In genomic region chr1:232533328-232533727, GRCh38 we compare ENCODE assay signal across 27 cellular contexts.
DNase-seq lines count a peak whose midpoint lies in the region; ATAC-seq and TF ChIP-seq lines count a peak whose summit lies in the region.
"Had no signal": no experiment of that assay in that cellular context is flagged by ENCODE, and none has a peak within 500 bp of the region (broad histone marks: within the 10 kb centered on the region; RNA-seq: fewer than 3 reads in every experiment).

No MANE protein-coding gene starts in this region.

- no peak for TF ChIP-seq CTCF in gastroesophageal sphincter (IDR thresholded peaks at IDR 0.05)

- TF ChIP-seq POLR2A in gastroesophageal sphincter (IDR thresholded peaks at IDR 0.05): no peak

- H3K36me3 ChIP-seq in SJCRH30 (no peaks in the 10 kb centered on the region), gastroesophageal sphincter (no peaks in the 10 kb centered on the region)
- H3K36me3 ChIP-seq: gastrocnemius medialis, ovary had no signal

- no peak overlapping the region for H3K27ac ChIP-seq in SJCRH30
- no peak overlapping the region for H3K27ac ChIP-seq in gastroesophageal sphincter
- H3K27ac ChIP-seq: gastrocnemius medialis, ovary, SJSA1, VCaP had no signal

- intact Hi-C loops in left ventricle myocardium superior (cut with micrococcal nuclease): no loop called here

- H3K9me3 ChIP-seq in SJCRH30 (replicated peaks) (no peaks in the 10 kb centered on the region), gastroesophageal sphincter (no peaks in the 10 kb centered on the region)
- H3K9me3 ChIP-seq: gastrocnemius medialis, ovary, SJSA1 had no signal

- 67 to 100% methylated on average over 1 of the region's 1 CpG for WGBS in gastroesophageal sphincter (ENCODE audit: low coverage in 1 of 2), 2 donors

- peak; percentile 23 for DNase-seq in NCI-H345 (lab: John Stamatoyannopoulos, UW)
- DNase-seq in NCI-H345 treated with DMSO at 0.1 percent for 48 hours (lab: John Stamatoyannopoulos, UW; ENCODE audit: unreplicated experiment): no peak
- DNase-seq in NCI-H187 treated with DMSO at 0.1 percent for 48 hours (lab: John Stamatoyannopoulos, UW): peak; percentile 16
- peak; percentile 92 for DNase-seq in NCI-H510A treated with DMSO at 0.1 percent for 48 hours (lab: John Stamatoyannopoulos, UW)
- DNase-seq in left ventricle myocardium superior: no peak
- no peak for DNase-seq in SJCRH30
- DNase-seq: 8988T; activated CD4-positive, alpha-beta T cell treated with anti-CD3 and anti-CD28 coated beads for 4 hours; activated effector memory CD4-positive, alpha-beta T cell treated with anti-CD3 and anti-CD28 coated beads, Interleukin-2, amount 50 U/mL, for 16 hours; C1 segment of cervical spinal cord; DND-41; gastrocnemius medialis; GF-D8; HCEC 1CT; hypothalamus; MV-4-11; NCI-H1694; NCI-H446 treated with DMSO at 0.1 percent for 48 hours; ovary; stimulated activated CD4-positive, alpha-beta T cell treated with anti-CD3 and anti-CD28 coated beads, Interleukin-1b, Interleukin-23, amount 100 ng/mL, for 48 hours; stimulated activated naive CD8-positive, alpha-beta T cell treated with anti-CD3 and anti-CD28 coated beads, Interleukin-15, Interleukin-2, amounts not matched to agents 100 U/mL and 50 U/mL, for 24 hours; T-helper 9 cell had no signal

- TF ChIP-seq EP300 in gastroesophageal sphincter (IDR thresholded peaks at IDR 0.05): no peak

- H3K27me3 ChIP-seq in SJCRH30 (no peaks in the 10 kb centered on the region), gastroesophageal sphincter (no peaks in the 10 kb centered on the region)
- H3K27me3 ChIP-seq: gastrocnemius medialis, ovary, SJSA1 had no signal

- H3K4me1 ChIP-seq in SJCRH30 (peaks cover 3% of the 10 kb centered on the region; the same call in 1 of the 2 replicates), gastroesophageal sphincter (peaks cover 0 to 23% (median 0%) of the 10 kb centered on the region in 3 donors)

- ATAC-seq in left ventricle myocardium superior (peak; percentile 75), HG03378 (IDR thresholded peaks at IDR 0.05; ENCODE audit: unreplicated experiment) (no peak), gastroesophageal sphincter (no peak)
- ATAC-seq: stimulated activated naive CD8-positive, alpha-beta T cell treated with anti-CD3 and anti-CD28 coated beads, Interleukin-15, Interleukin-2, amounts not matched to agents 100 U/mL and 50 U/mL, for 24 hours had no signal

- H3K4me3 ChIP-seq in SJCRH30 (no peak overlapping the region), gastroesophageal sphincter (no peak overlapping the region)
- H3K4me3 ChIP-seq: gastrocnemius medialis, ovary, SJSA1, smooth muscle cell had no signal

Comparison
In these comparisons a context has a peak if more than half of its experiments do, and no peak if none do; other contexts are left out.
1. DNase-seq: peak in NCI-H345 (single experiment), NCI-H187 treated with DMSO at 0.1 percent for 48 hours (single experiment) and NCI-H510A treated with DMSO at 0.1 percent for 48 hours (single experiment); none in NCI-H345 treated with DMSO at 0.1 percent for 48 hours (single experiment), left ventricle myocardium superior (single experiment) and SJCRH30 (0 of 2).